Comparison of ENCODE assay signal across 2 cellular contexts in the genomic region with DNA sequence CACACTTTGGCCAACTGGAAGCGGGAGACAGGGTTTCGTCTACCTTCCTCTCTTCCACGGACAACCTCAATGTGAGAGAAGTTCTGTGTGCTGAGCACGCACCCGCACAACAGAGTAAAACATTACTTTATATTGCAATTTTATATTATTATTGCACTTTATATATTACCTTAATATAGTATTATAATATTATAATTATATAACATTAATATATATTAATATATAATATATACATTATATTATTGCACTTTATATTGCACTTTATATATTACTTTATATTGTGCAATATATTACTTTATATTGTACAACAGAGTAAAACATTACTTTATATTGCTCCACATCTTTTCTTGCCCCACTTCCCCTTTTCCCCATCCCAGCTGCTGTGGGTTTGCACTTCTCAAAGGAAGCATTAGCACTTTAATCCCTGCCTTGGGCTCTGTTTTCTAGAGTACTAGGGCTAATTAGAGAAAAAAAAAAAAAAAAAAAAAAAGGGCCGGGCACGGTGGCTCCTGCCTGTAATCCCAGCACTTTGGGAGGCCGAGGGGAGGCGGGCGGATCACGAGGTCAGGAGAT.
TF ChIP-seq lines count a peak whose summit lies in the region.

No MANE protein-coding gene starts in this region.

TF ChIP-seq in SK-N-SH, 30 proteins besides CTCF, POLR2A, EP300 and RAD21 (continued from another document):
- TF ChIP-seq, protein P1, sequence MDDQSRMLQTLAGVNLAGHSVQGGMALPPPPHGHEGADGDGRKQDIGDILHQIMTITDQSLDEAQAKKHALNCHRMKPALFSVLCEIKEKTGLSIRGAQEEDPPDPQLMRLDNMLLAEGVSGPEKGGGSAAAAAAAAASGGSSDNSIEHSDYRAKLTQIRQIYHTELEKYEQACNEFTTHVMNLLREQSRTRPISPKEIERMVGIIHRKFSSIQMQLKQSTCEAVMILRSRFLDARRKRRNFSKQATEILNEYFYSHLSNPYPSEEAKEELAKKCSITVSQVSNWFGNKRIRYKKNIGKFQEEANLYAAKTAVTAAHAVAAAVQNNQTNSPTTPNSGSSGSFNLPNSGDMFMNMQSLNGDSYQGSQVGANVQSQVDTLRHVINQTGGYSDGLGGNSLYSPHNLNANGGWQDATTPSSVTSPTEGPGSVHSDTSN (IDR thresholded peaks at IDR 0.05) = no peak
- TF ChIP-seq SIN3A (IDR thresholded peaks at IDR 0.05; ENCODE audit: borderline replicate concordance, low read depth, low read length) = no peak

TF ChIP-seq in SK-N-SH treated with all-trans-retinoic acid at 6 μM for 48 hours, 23 proteins besides CTCF, POLR2A, EP300 and RAD21 (continued from another document):
- TF ChIP-seq TOX (CRISPR knock-in tag; IDR thresholded peaks at IDR 0.05; ENCODE audit: borderline replicate concordance) (no peak), BACH2 (CRISPR knock-in tag; IDR thresholded peaks at IDR 0.05; ENCODE audit: borderline replicate concordance) (no peak), CSDC2 (CRISPR knock-in tag; IDR thresholded peaks at IDR 0.05) (no peak), ZC3H10 (CRISPR knock-in tag; IDR thresholded peaks at IDR 0.05) (no peak), ZNF8 (CRISPR knock-in tag; IDR thresholded peaks at IDR 0.05) (no peak), ZNF70 (CRISPR knock-in tag; IDR thresholded peaks at IDR 0.05) (no peak)
- TF ChIP-seq, protein P2, sequence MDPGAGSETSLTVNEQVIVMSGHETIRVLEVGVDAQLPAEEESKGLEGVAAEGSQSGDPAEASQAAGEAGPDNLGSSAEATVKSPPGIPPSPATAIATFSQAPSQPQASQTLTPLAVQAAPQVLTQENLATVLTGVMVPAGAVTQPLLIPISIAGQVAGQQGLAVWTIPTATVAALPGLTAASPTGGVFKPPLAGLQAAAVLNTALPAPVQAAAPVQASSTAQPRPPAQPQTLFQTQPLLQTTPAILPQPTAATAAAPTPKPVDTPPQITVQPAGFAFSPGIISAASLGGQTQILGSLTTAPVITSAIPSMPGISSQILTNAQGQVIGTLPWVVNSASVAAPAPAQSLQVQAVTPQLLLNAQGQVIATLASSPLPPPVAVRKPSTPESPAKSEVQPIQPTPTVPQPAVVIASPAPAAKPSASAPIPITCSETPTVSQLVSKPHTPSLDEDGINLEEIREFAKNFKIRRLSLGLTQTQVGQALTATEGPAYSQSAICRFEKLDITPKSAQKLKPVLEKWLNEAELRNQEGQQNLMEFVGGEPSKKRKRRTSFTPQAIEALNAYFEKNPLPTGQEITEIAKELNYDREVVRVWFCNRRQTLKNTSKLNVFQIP (CRISPR knock-in tag; IDR thresholded peaks at IDR 0.05; ENCODE audit: borderline replicate concordance, low read depth) = no peak
